In genomic region chr12:88922816-88923215, GRCh38 we compare ENCODE assay signal across 25 cellular contexts.
DNase-seq lines count a peak whose midpoint lies in the region; ATAC-seq, FAIRE-seq and TF ChIP-seq lines count a peak whose summit lies in the region.
"Had no signal": no experiment of that assay in that cellular context is flagged by ENCODE, and none has a peak within 500 bp of the region (broad histone marks: within the 10 kb centered on the region; RNA-seq: fewer than 3 reads in every experiment).

No MANE protein-coding gene starts in this region.

- H3K4me3 ChIP-seq in AG10803 (ENCODE audit: low read length) (no peak overlapping the region), endodermal cell (ENCODE audit: low read length) (peak overlapping the region; percentile 38), kidney (ENCODE audit: low read length in 2 of 2) (no peak overlapping the region), heart left ventricle (no peak overlapping the region)
- H3K4me3 ChIP-seq: Peyer's patch, suprapubic skin, uterus had no signal

- intact Hi-C loops in kidney (cut with DNase I): no loop called here
- intact Hi-C loops in heart left ventricle (cut with DNase I): no loop called here

- no peak overlapping the region for H3K27ac Mint-ChIP-seq in endodermal cell
- H3K27ac Mint-ChIP-seq: activated CD4-positive, alpha-beta memory T cell treated with anti-CD3 and anti-CD28 coated beads, Interleukin-2, amount 10 ng/mL, durations not matched to agents 7 days and 5 days; effector memory CD8-positive, alpha-beta T cell; natural killer cell had no signal

- DNase-seq in AG10803 (ENCODE audit: low read depth): peak; percentile 39
- DNase-seq in M059J (ENCODE audit: low read depth): peak; percentile 44
- DNase-seq in endodermal cell: no peak
- no peak for DNase-seq in kidney
- no peak for DNase-seq in NCI-H187 (lab: John Stamatoyannopoulos, UW)
- DNase-seq in amniotic stem cell (lab: John Stamatoyannopoulos, UW): no peak
- DNase-seq in heart left ventricle: no peak
- DNase-seq: activated CD4-positive, alpha-beta memory T cell treated with anti-CD3 and anti-CD28 coated beads, Interleukin-2, amount 10 ng/mL, durations not matched to agents 7 days and 5 days; activated naive CD4-positive, alpha-beta T cell treated with Interleukin-2 at 50 U/mL for 16 hours; aorta; effector memory CD8-positive, alpha-beta T cell; hypothalamus; KG1; natural killer cell; NCI-H1092; NCI-H2081; NCI-H510A; Peyer's patch; T1000; uterus had no signal

- H3K27ac ChIP-seq in endodermal cell (ENCODE audit: low read depth, low read length) (no peak overlapping the region), kidney (ENCODE audit: low read depth in 2 of 2, low read length in 2 of 2) (no peak overlapping the region), heart left ventricle (no peak overlapping the region)
- H3K27ac ChIP-seq: parathyroid adenoma, Peyer's patch, suprapubic skin, uterus had no signal

- H3K4me1 Mint-ChIP-seq in endodermal cell: peaks cover 39% of the 10 kb centered on the region
- H3K4me1 Mint-ChIP-seq: activated CD4-positive, alpha-beta memory T cell treated with anti-CD3 and anti-CD28 coated beads, Interleukin-2, amount 10 ng/mL, durations not matched to agents 7 days and 5 days; natural killer cell had no signal

- H3K9me3 ChIP-seq in endodermal cell (ENCODE audit: control insufficient read depth, low read length) (peaks cover 8% of the 10 kb centered on the region), kidney (ENCODE audit: control insufficient read depth in 1 of 2, low read length in 2 of 2) (no peaks in the 10 kb centered on the region), heart left ventricle (no peaks in the 10 kb centered on the region)
- H3K9me3 ChIP-seq: Peyer's patch, suprapubic skin, uterus had no signal

- peaks cover 5% of the 10 kb centered on the region for H3K9me3 Mint-ChIP-seq in endodermal cell
- H3K9me3 Mint-ChIP-seq: activated CD4-positive, alpha-beta memory T cell treated with anti-CD3 and anti-CD28 coated beads, Interleukin-2, amount 10 ng/mL, durations not matched to agents 7 days and 5 days had no signal

- H3K27me3 Mint-ChIP-seq in endodermal cell (ENCODE audit: insufficient read depth): no peaks in the 10 kb centered on the region
- H3K27me3 Mint-ChIP-seq: activated CD4-positive, alpha-beta memory T cell treated with anti-CD3 and anti-CD28 coated beads, Interleukin-2, amount 10 ng/mL, durations not matched to agents 7 days and 5 days; effector memory CD8-positive, alpha-beta T cell had no signal

- peak; percentile 76 for FAIRE-seq in kidney (lab: Jason Lieb, UNC)
- FAIRE-seq: D721Med, G401.6 had no signal

- H3K4me3 Mint-ChIP-seq in endodermal cell: no peak overlapping the region
- H3K4me3 Mint-ChIP-seq: activated CD4-positive, alpha-beta memory T cell treated with anti-CD3 and anti-CD28 coated beads, Interleukin-2, amount 10 ng/mL, durations not matched to agents 7 days and 5 days; effector memory CD8-positive, alpha-beta T cell; natural killer cell had no signal

- no peaks in the 10 kb centered on the region for H3K36me3 Mint-ChIP-seq in endodermal cell (ENCODE audit: low read depth)
- H3K36me3 Mint-ChIP-seq: natural killer cell had no signal

- no peak for ATAC-seq in heart left ventricle
- ATAC-seq in HG02840 (IDR thresholded peaks at IDR 0.05; ENCODE audit: low FRiP score, unreplicated experiment): no peak
- ATAC-seq: effector memory CD8-positive, alpha-beta T cell; natural killer cell had no signal

- H3K27me3 ChIP-seq in endodermal cell (ENCODE audit: control insufficient read depth, insufficient read depth, low read length, poor library complexity, severe bottlenecking): no peaks in the 10 kb centered on the region
- no peaks in the 10 kb centered on the region for H3K27me3 ChIP-seq in heart left ventricle
- H3K27me3 ChIP-seq: Peyer's patch, suprapubic skin, uterus had no signal

- no peak for TF ChIP-seq POLR2A in heart left ventricle (IDR thresholded peaks at IDR 0.05)

- WGBS in endodermal cell (ENCODE audit: insufficient coverage in 1 of 2, insufficient read length in 1 of 2), 2 experiments: no CpG with 5 or more reads among the region's 1 CpG
- WGBS in heart left ventricle, 4 donors: 85 to 92% (median 88%) methylated on average over 1 of the region's 1 CpG

- H3K4me1 ChIP-seq in endodermal cell (ENCODE audit: control insufficient read depth, insufficient read depth, low read length): peaks cover 12% of the 10 kb centered on the region
- H3K4me1 ChIP-seq in kidney (ENCODE audit: control insufficient read depth in 1 of 2, insufficient read depth in 1 of 2, low read depth in 1 of 2, low read length in 2 of 2): peaks cover 0 to 3% of the 10 kb centered on the region in 2 donors
- peaks cover 0 to 5% (median 0%) of the 10 kb centered on the region in 12 donors for H3K4me1 ChIP-seq in heart left ventricle
- H3K4me1 ChIP-seq: Peyer's patch, uterus had no signal

- H3K36me3 ChIP-seq in endodermal cell (ENCODE audit: control insufficient read depth, insufficient read depth, low read length): no peaks in the 10 kb centered on the region
- H3K36me3 ChIP-seq in kidney (ENCODE audit: control insufficient read depth in 1 of 2, insufficient read depth in 2 of 2, low read length in 2 of 2): no peaks in the 10 kb centered on the region
- H3K36me3 ChIP-seq in heart left ventricle: no peaks in the 10 kb centered on the region
- H3K36me3 ChIP-seq: Peyer's patch, suprapubic skin, uterus had no signal

- no peak for TF ChIP-seq CTCF in AG10803 (conservative IDR thresholded peaks at IDR 0.05; ENCODE audit: low read length)
- TF ChIP-seq CTCF in endodermal cell (conservative IDR thresholded peaks at IDR 0.05): no peak
- TF ChIP-seq CTCF in kidney (IDR thresholded peaks at IDR 0.05; ENCODE audit: borderline replicate concordance, extremely low read depth, insufficient read depth): no peak
- no peak for TF ChIP-seq CTCF in heart left ventricle (IDR thresholded peaks at IDR 0.05)

- H3K9ac ChIP-seq in endodermal cell (ENCODE audit: extremely low read depth, low read length, poor library complexity, severe bottlenecking) (no peak overlapping the region), kidney (ENCODE audit: low read length in 2 of 2) (no peak overlapping the region)
- H3K9ac ChIP-seq: parathyroid adenoma had no signal

Comparison
In these comparisons a context has a peak if more than half of its experiments do, and no peak if none do; other contexts are left out.
1. DNase-seq: peak in AG10803 (single experiment) and M059J (single experiment); none in endodermal cell (single experiment), kidney (single experiment), NCI-H187 (0 of 2), amniotic stem cell (single experiment) and heart left ventricle (0 of 5).